ENCODE assay signal across 19 cellular contexts in the genomic region with DNA sequence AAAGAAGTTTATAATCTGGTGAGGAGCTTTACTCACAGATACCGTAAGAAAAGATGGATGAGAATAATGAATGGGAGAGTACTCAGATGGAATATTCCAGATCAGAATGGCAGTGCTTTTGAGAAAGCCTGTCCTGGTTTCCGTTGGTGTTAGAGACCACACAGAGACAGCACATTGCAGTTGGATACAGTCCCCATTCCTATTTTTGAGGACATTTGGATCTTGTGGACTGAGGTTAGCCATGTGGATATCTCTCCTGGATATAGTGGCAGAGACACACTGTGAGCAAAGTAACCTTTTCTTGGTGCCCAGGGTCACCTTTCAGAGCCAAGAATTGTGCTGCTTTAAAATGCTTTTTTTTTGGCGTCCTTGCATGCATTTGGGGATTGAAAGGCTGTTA.
DNase-seq lines count a peak whose midpoint lies in the region; TF ChIP-seq lines count a peak whose summit lies in the region.
"Had no signal": no experiment of that assay in that cellular context is flagged by ENCODE, and none has a peak within 500 bp of the region (broad histone marks: within the 10 kb centered on the region; RNA-seq: fewer than 3 reads in every experiment).

No MANE protein-coding gene starts in this region.

- H3K9me3 ChIP-seq in PC-9 (ENCODE audit: insufficient read depth, low read depth) (no peaks in the 10 kb centered on the region), mesodermal cell (ENCODE audit: control insufficient read depth, low read length) (no peaks in the 10 kb centered on the region)
- H3K9me3 ChIP-seq: esophagus muscularis mucosa had no signal

- H3K4me1 ChIP-seq in PC-9 (replicated peaks; ENCODE audit: insufficient read depth): peaks cover 32% of the 10 kb centered on the region
- H3K4me1 ChIP-seq in mesodermal cell (ENCODE audit: control insufficient read depth, insufficient read depth, low read length, poor library complexity, severe bottlenecking): peaks cover 46% of the 10 kb centered on the region

- H3K27ac ChIP-seq in PC-9 (0 out of 2 replicates have a peak overlapping the region, but pooled peaks have one; percentile 73), coronary artery (peak overlapping the region; percentile 28 to 77), mesodermal cell (ENCODE audit: low read depth, low read length, severe bottlenecking) (peak overlapping the region; percentile 98)
- H3K27ac ChIP-seq: C4-2B, esophagus muscularis mucosa had no signal

- peaks cover 21% of the 10 kb centered on the region for H3F3A ChIP-seq in PC-9 (ENCODE audit: insufficient read depth, low read depth)

- no peaks in the 10 kb centered on the region for H3K27me3 ChIP-seq in PC-9 (ENCODE audit: insufficient read depth, low read depth)
- H3K27me3 ChIP-seq: esophagus muscularis mucosa had no signal

- no peak for DNase-seq in PC-9
- DNase-seq in coronary artery (ENCODE audit: low spot score): no peak
- no peak for DNase-seq in type B pancreatic cell (ENCODE audit: extremely low spot score, unreplicated experiment)
- DNase-seq in activated naive CD4-positive, alpha-beta T cell treated with anti-CD3 and anti-CD28 coated beads, Interleukin-2, amount 50 U/mL, for 16 hours: no peak
- DNase-seq in NCI-H748 (lab: John Stamatoyannopoulos, UW; ENCODE audit: unreplicated experiment): no peak
- DNase-seq in RPMI8226: no peak
- DNase-seq: Calu3; foreskin melanocyte; H7; NCI-H1436 treated with DMSO at 0.1 percent for 48 hours; occipital lobe; stimulated activated CD4-positive, alpha-beta T cell treated with anti-CD3 and anti-CD28 coated beads, Interleukin-1b, Interleukin-23, amount 100 ng/mL, for 48 hours; T-helper 2 cell had no signal

- no peaks in the 10 kb centered on the region for H3K27me3 Mint-ChIP-seq in type B pancreatic cell

- H3K4me3 Mint-ChIP-seq in type B pancreatic cell: no peak overlapping the region
- H3K4me3 Mint-ChIP-seq: WTC11 had no signal

- H3K9me3 Mint-ChIP-seq in type B pancreatic cell: no peaks in the 10 kb centered on the region
- H3K9me3 Mint-ChIP-seq: activated naive CD4-positive, alpha-beta T cell treated with anti-CD3 and anti-CD28 coated beads, Interleukin-2, amount 50 U/mL, for 72 hours had no signal

- TF ChIP-seq CTCF in PC-9 (conservative IDR thresholded peaks at IDR 0.05): no peak
- TF ChIP-seq CTCF in coronary artery (IDR thresholded peaks at IDR 0.05): no peak
- TF ChIP-seq CTCF in type B pancreatic cell (conservative IDR thresholded peaks at IDR 0.05): no peak

- no peak overlapping the region for H3K4me3 ChIP-seq in PC-9
- H3K4me3 ChIP-seq in coronary artery: no peak overlapping the region
- no peak overlapping the region for H3K4me3 ChIP-seq in mesodermal cell (ENCODE audit: extremely low read depth, insufficient read depth, low read length, poor library complexity, severe bottlenecking)
- H3K4me3 ChIP-seq: esophagus muscularis mucosa, GM12878 had no signal

- no TSS peak for BruUV-seq in PC-9 (replicated peaks; lab: Mats Ljungman, UMichigan)

- POLR2A ChIA-PET in PC-9 (lab: Charles Lee; ENCODE audit: unreplicated experiment): no interaction called here

- WGBS in mesodermal cell (ENCODE audit: insufficient coverage in 2 of 2), 2 experiments: 89 to 100% methylated on average over 1 to 3 of the region's 3 CpGs

- H3K4me2 ChIP-seq in PC-9: peak overlapping the region; percentile 69

- peaks cover 29% of the 10 kb centered on the region for H3K36me3 Mint-ChIP-seq in type B pancreatic cell
- H3K36me3 Mint-ChIP-seq: activated naive CD4-positive, alpha-beta T cell treated with anti-CD3 and anti-CD28 coated beads, Interleukin-2, amount 50 U/mL, for 72 hours; WTC11 had no signal

- peak overlapping the region; percentile 63 for H3K27ac Mint-ChIP-seq in type B pancreatic cell
- H3K27ac Mint-ChIP-seq: activated naive CD4-positive, alpha-beta T cell treated with anti-CD3 and anti-CD28 coated beads, Interleukin-2, amount 50 U/mL, for 72 hours; WTC11 had no signal

- peaks cover 58% of the 10 kb centered on the region for H3K79me2 ChIP-seq in PC-9 (ENCODE audit: low read depth)

- no peak overlapping the region for H2AFZ ChIP-seq in PC-9

- H3K9me2 ChIP-seq in PC-9 (ENCODE audit: insufficient read depth): no peaks in the 10 kb centered on the region

- CTCF ChIA-PET in PC-9 (lab: Charles Lee): no interaction called here

- H3K4me1 Mint-ChIP-seq in type B pancreatic cell (ENCODE audit: unreplicated experiment): peaks cover 65% of the 10 kb centered on the region

- no peaks in the 10 kb centered on the region for H3K36me3 ChIP-seq in PC-9 (ENCODE audit: low read depth)
- H3K36me3 ChIP-seq in mesodermal cell (ENCODE audit: control insufficient read depth, insufficient read depth, low read length): peaks cover 26% of the 10 kb centered on the region
- H3K36me3 ChIP-seq: esophagus muscularis mucosa had no signal

- H4K20me1 ChIP-seq in PC-9 (ENCODE audit: insufficient read depth): no peaks in the 10 kb centered on the region

- intact Hi-C loops in PC-9 (cut with micrococcal nuclease; ENCODE audit: unreplicated experiment): loop anchor here (5.0 kb wide), 1 partner anchor 65 kb away; the partner anchor contains the start of gene TANC1
